In genomic region chr7:36395171-36395894, GRCh38 we compare ENCODE assay signal across 25 cellular contexts. TPM values are rescaled to one million over a fixed set of nuclear protein-coding genes. Genes with fewer than 3 reads are reported as not detected.
DNase-seq lines count a peak whose midpoint lies in the region; ATAC-seq and TF ChIP-seq lines count a peak whose summit lies in the region.
"Had no signal": no experiment of that assay in that cellular context is flagged by ENCODE, and none has a peak within 500 bp of the region (broad histone marks: within the 10 kb centered on the region; RNA-seq: fewer than 3 reads in every experiment).

No MANE protein-coding gene starts in this region.

- H3K27ac ChIP-seq in HEK293 (ENCODE audit: extremely low read depth, low read depth, low read length) (no peak overlapping the region), brain microvascular endothelial cell (peak overlapping the region; percentile 54), mesenchymal stem cell (ENCODE audit: low read length, poor library complexity, severe bottlenecking) (peak overlapping the region; percentile 60)
- H3K27ac ChIP-seq: neural progenitor cell, thyroid gland had no signal

- no peak overlapping the region for H2BK120ac ChIP-seq in mesenchymal stem cell (ENCODE audit: low read depth, low read length)

- peak overlapping the region in 1 of 2 experiments; percentile 83 for H2BK12ac ChIP-seq in mesenchymal stem cell (ENCODE audit: low read length in 2 of 2)

- peak overlapping the region in 1 of 2 experiments; percentile 92 for H3K4ac ChIP-seq in mesenchymal stem cell (ENCODE audit: low read depth in 1 of 2, low read length in 2 of 2)

- peaks cover 59% of the 10 kb centered on the region for H3K4me1 Mint-ChIP-seq in CD14-positive monocyte

- H3K27me3 Mint-ChIP-seq in CD14-positive monocyte (ENCODE audit: low read depth in 3 of 3): no peaks in the 10 kb centered on the region

- intact Hi-C loops in CD14-positive monocyte (cut with micrococcal nuclease): no loop called here

- no peak overlapping the region for H3K14ac ChIP-seq in mesenchymal stem cell (ENCODE audit: low read length in 2 of 2)

- TF ChIP-seq CTCF in CD14-positive monocyte (IDR thresholded peaks at IDR 0.05) (no peak), HEK293 (tag by site-specific recombination; IDR thresholded peaks at IDR 0.05) (no peak), brain microvascular endothelial cell (IDR thresholded peaks at IDR 0.05; ENCODE audit: low read depth, low read length, missing control alignments) (no peak), GM10266 (IDR thresholded peaks at IDR 0.05; ENCODE audit: control insufficient read depth, insufficient read depth, low read depth, missing control alignments) (no peak), GM13977 (IDR thresholded peaks at IDR 0.05; ENCODE audit: extremely low read depth, insufficient read depth, missing control alignments) (no peak)

- peak overlapping the region; percentile 73 for H2AK5ac ChIP-seq in mesenchymal stem cell (ENCODE audit: low read length, severe bottlenecking)

- H3K27me3 ChIP-seq in brain microvascular endothelial cell (replicated peaks): no peaks in the 10 kb centered on the region
- H3K27me3 ChIP-seq in mesenchymal stem cell (ENCODE audit: control insufficient read depth in 1 of 2, insufficient read depth in 1 of 2, low read length in 2 of 2): no peaks in the 10 kb centered on the region
- H3K27me3 ChIP-seq: neural progenitor cell, thyroid gland had no signal

- H3K18ac ChIP-seq in mesenchymal stem cell (ENCODE audit: low read depth in 1 of 2, low read length in 2 of 2): peak overlapping the region in 1 of 2 experiments; percentile 73

- H3K4me1 ChIP-seq in HEK293 (ENCODE audit: control insufficient read depth, insufficient read depth, low read length) (0 out of 2 replicates have a peak, but pooled peaks cover 11% of the 10 kb centered on the region), mesenchymal stem cell (ENCODE audit: control insufficient read depth, insufficient read depth, low read depth, low read length) (peaks cover 5% of the 10 kb centered on the region)

- in situ Hi-C loops in brain microvascular endothelial cell (cut with HindIII; ENCODE audit: low pct_ligation_motif_present, low sequenced_read_pairs) (no loop called here), GM13977 (cut with MboI; ENCODE audit: low pct_unique_long_range_greater_than_20kb, low sequenced_read_pairs, unreplicated experiment) (no loop called here)

- H2BK5ac ChIP-seq in mesenchymal stem cell (ENCODE audit: low read depth, low read length, poor library complexity, severe bottlenecking): no peak overlapping the region

- no peak overlapping the region for H3K4me2 ChIP-seq in mesenchymal stem cell (ENCODE audit: low read length, poor library complexity, severe bottlenecking)
- H3K4me2 ChIP-seq: neural progenitor cell had no signal

- H2AFZ ChIP-seq in mesenchymal stem cell (ENCODE audit: low read depth, low read length): no peak overlapping the region
- H2AFZ ChIP-seq: neural progenitor cell had no signal

- 100% methylated on average over 1 of the region's 1 CpG for WGBS in mesenchymal stem cell

- H3K9me3 Mint-ChIP-seq in CD14-positive monocyte: peaks cover 0 to 4% (median 0%) of the 10 kb centered on the region in 7 donors
- H3K9me3 Mint-ChIP-seq: CD4-positive, alpha-beta memory T cell; memory B cell had no signal

- no peak for DNase-seq in CD14-positive monocyte (ENCODE audit: low spot score)
- DNase-seq in brain microvascular endothelial cell: no peak
- no peak for DNase-seq in mesenchymal stem cell
- no peak for DNase-seq in GM10266 (ENCODE audit: extremely low spot score)
- no peak for DNase-seq in GM13977 (ENCODE audit: low spot score)
- no peak for DNase-seq in activated CD4-positive, CD25-positive, alpha-beta regulatory T cell (lab: John Stamatoyannopoulos, UW)
- DNase-seq: activated T-cell treated with anti-CD3 and anti-CD28 coated beads, Interleukin-2, amount 50 U/mL, for 48 hours; AML-193; CD4-positive, alpha-beta memory T cell; cerebellar nuclear complex; NCI-H1092; NCI-H1694; NCI-H446 treated with DMSO at 0.1 percent for 48 hours; NCI-H774; right cardiac atrium; stimulated activated CD4-positive, alpha-beta T cell treated with anti-CD3 and anti-CD28 coated beads, Interleukin-12 subunit alpha, Interleukin-12 subunit beta, amount 100 ng/mL, for 4 hours; stimulated activated CD4-positive, alpha-beta T cell treated with anti-CD3 and anti-CD28 coated beads, Interleukin-2, amount 100 ng/mL, for 48 hours; stimulated activated naive CD8-positive, alpha-beta T cell treated with anti-CD3 and anti-CD28 coated beads, Interleukin-15, amount 100 ng/mL, for 72 hours; thyroid gland had no signal

- H3K9me3 ChIP-seq in HEK293 (ENCODE audit: control insufficient read depth, insufficient read depth, low read depth, low read length) (no peaks in the 10 kb centered on the region; the same call in 1 of the 2 replicates), mesenchymal stem cell (ENCODE audit: control insufficient read depth, low read length) (peaks cover 5% of the 10 kb centered on the region)
- H3K9me3 ChIP-seq: HAP-1, thyroid gland had no signal

- CTCF ChIA-PET in HEK293 (lab: Yijun Ruan, JAX): no interaction called here

- H3K4me3 ChIP-seq in HEK293 (ENCODE audit: low read depth, low read length): no peak overlapping the region
- H3K4me3 ChIP-seq in brain microvascular endothelial cell (ENCODE audit: low read depth, low read length): no peak overlapping the region
- no peak overlapping the region for H3K4me3 ChIP-seq in mesenchymal stem cell (ENCODE audit: insufficient read depth in 1 of 2, low read depth in 1 of 2, low read length in 2 of 2)
- H3K4me3 ChIP-seq: HAP-1, neural progenitor cell, thyroid gland had no signal

- no peak overlapping the region for H2BK15ac ChIP-seq in mesenchymal stem cell (ENCODE audit: low read depth, poor library complexity, severe bottlenecking)

- H4K8ac ChIP-seq in mesenchymal stem cell (ENCODE audit: low read length): no peak overlapping the region

- POLR2A ChIA-PET in HEK293 (lab: Yijun Ruan, JAX): no interaction called here

- no peak overlapping the region for H4K91ac ChIP-seq in mesenchymal stem cell (ENCODE audit: low read length)

- H3K36me3 ChIP-seq in HEK293 (ENCODE audit: control insufficient read depth in 2 of 2, insufficient read depth in 1 of 2, low read length in 2 of 2) (peaks cover 33 to 47% of the 10 kb centered on the region in 2 experiments), brain microvascular endothelial cell (replicated peaks) (no peaks in the 10 kb centered on the region), mesenchymal stem cell (ENCODE audit: control insufficient read depth in 1 of 2, insufficient read depth in 2 of 2, low read depth in 1 of 2, low read length in 2 of 2) (peaks cover 0 to 4% of the 10 kb centered on the region in 2 experiments)
- H3K36me3 ChIP-seq: thyroid gland had no signal

- H3K36me3 Mint-ChIP-seq in CD14-positive monocyte: peaks cover 10 to 18% of the 10 kb centered on the region in 2 donors
- H3K36me3 Mint-ChIP-seq: CD4-positive, alpha-beta memory T cell; memory B cell had no signal

- H3K27ac Mint-ChIP-seq in CD14-positive monocyte: peak overlapping the region in 4 of 7 donors; percentile 38 to 87 (median 52)
- H3K27ac Mint-ChIP-seq: CD4-positive, alpha-beta memory T cell; memory B cell; neural progenitor cell; stimulated activated naive CD8-positive, alpha-beta T cell treated with anti-CD3 and anti-CD28 coated beads, Interleukin-15, amount 100 ng/mL, for 72 hours had no signal

- no peak for ATAC-seq in GM21515 (IDR thresholded peaks at IDR 0.05; ENCODE audit: unreplicated experiment)
- ATAC-seq: left lobe of liver; right cardiac atrium; stimulated activated naive CD8-positive, alpha-beta T cell treated with anti-CD3 and anti-CD28 coated beads, Interleukin-15, amount 100 ng/mL, for 72 hours had no signal

- H3K4me3 Mint-ChIP-seq in CD14-positive monocyte: no peak overlapping the region
- H3K4me3 Mint-ChIP-seq: CD4-positive, alpha-beta memory T cell; memory B cell; neural progenitor cell; stimulated activated naive CD8-positive, alpha-beta T cell treated with anti-CD3 and anti-CD28 coated beads, Interleukin-15, amount 100 ng/mL, for 72 hours had no signal

- H3K23ac ChIP-seq in mesenchymal stem cell (ENCODE audit: low read length in 2 of 2): peak overlapping the region in 1 of 2 experiments; percentile 72

- H3K9ac ChIP-seq in mesenchymal stem cell (ENCODE audit: low read length): no peak overlapping the region
- H3K9ac ChIP-seq: neural progenitor cell had no signal

- H3K79me1 ChIP-seq in mesenchymal stem cell (replicated peaks; ENCODE audit: low read length, poor library complexity, severe bottlenecking): peaks cover 3% of the 10 kb centered on the region

TF ChIP-seq in HEK293, 187 proteins besides CTCF, POLR2A, EP300 and RAD21:
- no peak for TF ChIP-seq ZNF239 (tag by site-specific recombination; IDR thresholded peaks at IDR 0.05)
- peak; percentile 20; the same call in 1 of the 2 replicates for TF ChIP-seq TRIM28 (IDR thresholded peaks at IDR 0.05; ENCODE audit: borderline replicate concordance, low read length)
- TF ChIP-seq AEBP2 (tag by site-specific recombination; IDR thresholded peaks at IDR 0.05; ENCODE audit: borderline replicate concordance): no peak
- TF ChIP-seq SETDB1 (IDR thresholded peaks at IDR 0.05; ENCODE audit: insufficient read length, low read length): peak; percentile 83
TF ChIP-seq in HEK293: peak in this region for 2.

RNA-seq across cellular contexts. Expression of gene ANLN, which starts 5.7 kb away (rescaled TPM):
- polyA plus RNA-seq in CD14-positive monocyte: 1 to 10 TPM in 1 of 2 donors, under 1 TPM in 1; 0.25 to 1.1 TPM
- 18.8 TPM for polyA plus RNA-seq in mesenchymal stem cell (2013, experiment 1 of 2)
- 18.2 TPM for polyA plus RNA-seq in mesenchymal stem cell (2013, experiment 2 of 2)
- polyA plus RNA-seq: CD4-positive, alpha-beta memory T cell had no signal
